ENCODE assay signal across 8 cellular contexts in genomic region chr16:88331989-88332920, GRCh38. TPM values are rescaled to one million over a fixed set of nuclear protein-coding genes. Genes with fewer than 3 reads are reported as not detected.
A peak's percentile ranks its signal among the peaks of the same experiment; 100 is the strongest.
DNase-seq lines count a peak whose midpoint lies in the region; FAIRE-seq and TF ChIP-seq lines count a peak whose summit lies in the region.
"Had no signal": no experiment of that assay in that cellular context is flagged by ENCODE, and none has a peak within 500 bp of the region (broad histone marks: within the 10 kb centered on the region; RNA-seq: fewer than 3 reads in every experiment).

No MANE protein-coding gene starts in this region.

- no peaks in the 10 kb centered on the region for H3K36me3 Mint-ChIP-seq in activated CD4-positive, alpha-beta T cell treated with anti-CD3 and anti-CD28 coated beads, Interleukin-2, amount 10 ng/mL, durations not matched to agents 7 days and 5 days (ENCODE audit: low read depth)

- no peak overlapping the region for H3K4me3 Mint-ChIP-seq in activated CD4-positive, alpha-beta T cell treated with anti-CD3 and anti-CD28 coated beads, Interleukin-2, amount 10 ng/mL, durations not matched to agents 7 days and 5 days

- peaks cover 4% of the 10 kb centered on the region for H3K4me1 Mint-ChIP-seq in activated CD4-positive, alpha-beta T cell treated with anti-CD3 and anti-CD28 coated beads, Interleukin-2, amount 10 ng/mL, durations not matched to agents 7 days and 5 days

- H3K27ac ChIP-seq in keratinocyte (ENCODE audit: control insufficient read depth, insufficient read depth, low read length) (peak overlapping the region; percentile 78), tibial artery (peak overlapping the region; percentile 46 to 70)

- H2AFZ ChIP-seq in keratinocyte (ENCODE audit: control insufficient read depth, low read length), result peak overlapping the region; percentile 79

- POLR2A ChIA-PET in activated CD4-positive, alpha-beta T cell treated with anti-CD3 and anti-CD28 coated beads, Interleukin-2, amount 10 ng/mL, durations not matched to agents 7 days and 5 days (lab: Charles Lee), result no interaction called here

- no peaks in the 10 kb centered on the region for H3K27me3 ChIP-seq in keratinocyte (ENCODE audit: control insufficient read depth, extremely low read depth, insufficient read depth, low read length)
- no peaks in the 10 kb centered on the region for H3K27me3 ChIP-seq in tibial artery

- H4K20me1 ChIP-seq in keratinocyte (ENCODE audit: control insufficient read depth, extremely low read depth, insufficient read depth, low read length), result no peaks in the 10 kb centered on the region

- no peak overlapping the region for H3K27ac Mint-ChIP-seq in activated CD4-positive, alpha-beta T cell treated with anti-CD3 and anti-CD28 coated beads, Interleukin-2, amount 10 ng/mL, durations not matched to agents 7 days and 5 days

- H3K9me3 Mint-ChIP-seq in activated CD4-positive, alpha-beta T cell treated with anti-CD3 and anti-CD28 coated beads, Interleukin-2, amount 10 ng/mL, durations not matched to agents 7 days and 5 days, result peaks cover 12% of the 10 kb centered on the region

- H3K27me3 Mint-ChIP-seq in activated CD4-positive, alpha-beta T cell treated with anti-CD3 and anti-CD28 coated beads, Interleukin-2, amount 10 ng/mL, durations not matched to agents 7 days and 5 days, result no peaks in the 10 kb centered on the region

- peak overlapping the region; percentile 61 for H3K9ac ChIP-seq in keratinocyte (ENCODE audit: control insufficient read depth, extremely low read depth, insufficient read depth, low read length)

- in situ Hi-C loops in astrocyte of the spinal cord (cut with HindIII; ENCODE audit: low sequenced_read_pairs), result no loop called here

- no peaks in the 10 kb centered on the region for H3K9me1 ChIP-seq in keratinocyte (ENCODE audit: control insufficient read depth, extremely low read depth, insufficient read depth, low read length)

- DNase-seq in HPDE6-E6E7 (ENCODE audit: extremely low spot score) (peak; percentile 79), astrocyte of the spinal cord (ENCODE audit: low read depth, low spot score) (peak; percentile 100), keratinocyte (ENCODE audit: low read depth, low spot score) (peak; percentile 92), tibial artery (peak; percentile 89 to 94), NCI-H1436 treated with DMSO at 0.1 percent for 48 hours (lab: John Stamatoyannopoulos, UW) (no peak), NCI-H1694 (lab: John Stamatoyannopoulos, UW) (no peak)
- no peak for DNase-seq in activated CD4-positive, alpha-beta T cell treated with anti-CD3 and anti-CD28 coated beads, Interleukin-2, amount 10 ng/mL, durations not matched to agents 7 days and 5 days
- DNase-seq: effector CD4-positive, alpha-beta T cell had no signal

- TF ChIP-seq CTCF in astrocyte of the spinal cord (IDR thresholded peaks at IDR 0.05; ENCODE audit: low read depth, low read length) (no peak), keratinocyte (optimal IDR thresholded peaks at IDR 0.05 in 1 of 3, IDR thresholded peaks at IDR 0.05 in 1 of 3, conservative IDR thresholded peaks at IDR 0.05 in 1 of 3; ENCODE audit: extremely low read depth in 1 of 3, insufficient read depth in 2 of 3, low read length in 3 of 3) (no peak), tibial artery (IDR thresholded peaks at IDR 0.05) (no peak)

- intact Hi-C loops in tibial artery (cut with DNase I; ENCODE audit: low total_unique reads), result no loop called here

- dilution Hi-C loops in keratinocyte (cut with MboI; ENCODE audit: extremely low pct_ligation_motif_present, low sequenced_read_pairs), result no loop called here

- H3K4me3 ChIP-seq in astrocyte of the spinal cord (ENCODE audit: low read depth, low read length), result no peak overlapping the region
- peak overlapping the region in 1 of 3 experiments; percentile 43 for H3K4me3 ChIP-seq in keratinocyte (ENCODE audit: control insufficient read depth in 2 of 3, extremely low read depth in 1 of 3, insufficient read depth in 2 of 3, low read depth in 1 of 3, low read length in 3 of 3)
- no peak overlapping the region for H3K4me3 ChIP-seq in tibial artery

- H3K36me3 ChIP-seq in keratinocyte (ENCODE audit: control insufficient read depth in 2 of 2, extremely low read depth in 1 of 2, insufficient read depth in 2 of 2, low read length in 2 of 2) (no peaks in the 10 kb centered on the region), tibial artery (no peaks in the 10 kb centered on the region)

- peak overlapping the region; percentile 76 for H3K4me2 ChIP-seq in keratinocyte (ENCODE audit: control insufficient read depth, extremely low read depth, insufficient read depth, low read depth, low read length)

- H3K9me3 ChIP-seq in keratinocyte (ENCODE audit: control insufficient read depth, low read depth, low read length) (peaks cover 2% of the 10 kb centered on the region), tibial artery (no peaks in the 10 kb centered on the region)

- no peaks in the 10 kb centered on the region for H3K79me2 ChIP-seq in keratinocyte (ENCODE audit: control insufficient read depth, insufficient read depth, low read length)

- H3K4me1 ChIP-seq in keratinocyte (ENCODE audit: control insufficient read depth, extremely low read depth, insufficient read depth, low read length) (peaks cover 22% of the 10 kb centered on the region), tibial artery (peaks cover 8 to 22% (median 16%) of the 10 kb centered on the region in 4 donors)

- peak; percentile 61 for FAIRE-seq in keratinocyte (lab: Jason Lieb, UNC)

- CTCF ChIA-PET in activated CD4-positive, alpha-beta T cell treated with anti-CD3 and anti-CD28 coated beads, Interleukin-2, amount 10 ng/mL, durations not matched to agents 7 days and 5 days (lab: Charles Lee), result no interaction called here

RNA-seq across cellular contexts. Expression of gene ZNF469, which starts 50.5 kb away (rescaled TPM):
- polyA plus RNA-seq in keratinocyte, result 0.01 TPM in 2 of 3 replicates, not detected in the other
- polyA plus RNA-seq in keratinocyte (2011; ENCODE audit: low read depth), result not detected
- polyA plus RNA-seq in keratinocyte (2011; cell fraction: cytosol; rRNA removed), result 0.01 TPM in 1 of 2 replicates, not detected in the other
- polyA plus RNA-seq in keratinocyte (2011; cell fraction: nucleus; rRNA removed), result 0.04 and 0.12 TPM in 2 replicates
- polyA plus RNA-seq in keratinocyte (2012; ENCODE audit: low replicate concordance), result 0.02 TPM in 1 of 2 replicates, not detected in the other
- 0.03 to 0.10 TPM (median 0.03 TPM) in 3 replicates for polyA minus RNA-seq in keratinocyte
- polyA minus RNA-seq in keratinocyte (2011; cell fraction: cytosol; rRNA and poly(A)+ RNA removed), result not detected
- under 0.01 and 0.16 TPM in 2 replicates for polyA minus RNA-seq in keratinocyte (2011; cell fraction: nucleus; rRNA and poly(A)+ RNA removed)
- under 1 TPM; 0.20 to 0.23 TPM for total RNA-seq in activated CD4-positive, alpha-beta T cell treated with anti-CD3 and anti-CD28 coated beads, Interleukin-2, amount 10 ng/mL, durations not matched to agents 7 days and 5 days

Comparison
In these comparisons a context has a peak if more than half of its experiments do, and no peak if none do; other contexts are left out.
1. DNase-seq: peak in HPDE6-E6E7 (single experiment), astrocyte of the spinal cord (single experiment), keratinocyte (single experiment) and tibial artery (2 of 2); none in NCI-H1436 treated with DMSO at 0.1 percent for 48 hours (single experiment), NCI-H1694 (single experiment) and activated CD4-positive, alpha-beta T cell treated with anti-CD3 and anti-CD28 coated beads, Interleukin-2, amount 10 ng/mL, durations not matched to agents 7 days and 5 days (single experiment).